ENCODE assay signal across 10 cellular contexts in the genomic region with DNA sequence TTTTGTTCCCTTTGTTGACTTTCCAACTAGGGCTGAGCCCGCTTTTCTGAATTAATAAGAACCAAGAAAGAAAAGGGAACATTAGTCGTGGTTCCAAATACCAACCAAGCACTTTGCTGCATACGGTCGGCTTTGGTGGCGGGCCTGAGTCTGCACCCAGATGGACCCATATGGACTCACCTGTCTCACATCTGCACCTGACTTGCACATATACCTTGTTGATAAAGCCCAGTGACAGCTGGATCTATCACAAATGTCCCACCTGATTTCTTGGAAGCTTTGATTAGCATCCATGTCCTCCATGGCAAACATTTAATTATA. TPM values are rescaled to one million over a fixed set of nuclear protein-coding genes. Genes with fewer than 3 reads are reported as not detected.
DNase-seq lines count a peak whose midpoint lies in the region; ATAC-seq and TF ChIP-seq lines count a peak whose summit lies in the region.
"Had no signal": no experiment of that assay in that cellular context is flagged by ENCODE, and none has a peak within 500 bp of the region (broad histone marks: within the 10 kb centered on the region; RNA-seq: fewer than 3 reads in every experiment).

No MANE protein-coding gene starts in this region.

- H3K9ac ChIP-seq in OCI-LY3 (ENCODE audit: low read length), result no peak overlapping the region

- no peaks in the 10 kb centered on the region for H3K27me3 Mint-ChIP-seq in HFFc6 (ENCODE audit: insufficient read depth)
- H3K27me3 Mint-ChIP-seq in mesothelial cell of epicardium (ENCODE audit: low read depth), result no peaks in the 10 kb centered on the region
- peaks cover 1% of the 10 kb centered on the region for H3K27me3 Mint-ChIP-seq in activated CD4-positive, alpha-beta memory T cell treated with anti-CD3 and anti-CD28 coated beads, Interleukin-2, amount 10 ng/mL, durations not matched to agents 7 days and 5 days
- no peaks in the 10 kb centered on the region for H3K27me3 Mint-ChIP-seq in immature natural killer cell (ENCODE audit: low read depth in 3 of 3)

- H3K4me3 Mint-ChIP-seq in HFFc6 (no peak overlapping the region), mesothelial cell of epicardium (no peak overlapping the region), immature natural killer cell (no peak overlapping the region)
- no peak overlapping the region for H3K4me3 Mint-ChIP-seq in activated CD4-positive, alpha-beta memory T cell treated with anti-CD3 and anti-CD28 coated beads, Interleukin-2, amount 10 ng/mL, durations not matched to agents 7 days and 5 days
- H3K4me3 Mint-ChIP-seq: memory B cell had no signal

- no peaks in the 10 kb centered on the region for H4K20me1 ChIP-seq in OCI-LY3 (ENCODE audit: insufficient read depth, low read length)

- H3K27ac ChIP-seq in OCI-LY3 (ENCODE audit: low read length), result no peak overlapping the region
- H3K27ac ChIP-seq: brain microvascular endothelial cell had no signal

- CTCF ChIA-PET in activated CD4-positive, alpha-beta memory T cell treated with anti-CD3 and anti-CD28 coated beads, Interleukin-2, amount 10 ng/mL, durations not matched to agents 7 days and 5 days (lab: Charles Lee), result interaction anchor here (0.8 to 2.6 kb wide), 10 partner anchors 10 to 567 kb away, joined by 3 to 16 read pairs (median 3); a partner anchor contains a TSS

- no peaks in the 10 kb centered on the region for H3K36me3 ChIP-seq in OCI-LY3 (replicated peaks; ENCODE audit: low read depth, low read length)
- H3K36me3 ChIP-seq: brain microvascular endothelial cell had no signal

- H3K9me3 ChIP-seq in OCI-LY3 (ENCODE audit: insufficient read depth, low read length), result no peaks in the 10 kb centered on the region

- POLR2A ChIA-PET in activated CD4-positive, alpha-beta memory T cell treated with anti-CD3 and anti-CD28 coated beads, Interleukin-2, amount 10 ng/mL, durations not matched to agents 7 days and 5 days (lab: Charles Lee), result no interaction called here

- no peak for DNase-seq in HFFc6
- no peak for DNase-seq in mesothelial cell of epicardium (ENCODE audit: low spot score in 2 of 2, unreplicated experiment in 2 of 2)
- DNase-seq in activated CD4-positive, alpha-beta memory T cell treated with anti-CD3 and anti-CD28 coated beads, Interleukin-2, amount 10 ng/mL, durations not matched to agents 7 days and 5 days, result no peak
- no peak for DNase-seq in immature natural killer cell
- no peak for DNase-seq in NCI-H748 treated with DMSO at 0.1 percent for 48 hours (lab: John Stamatoyannopoulos, UW)

- H3K4me1 Mint-ChIP-seq in HFFc6 (ENCODE audit: low read depth) (peaks cover 74% of the 10 kb centered on the region), mesothelial cell of epicardium (peaks cover 68% of the 10 kb centered on the region), immature natural killer cell (peaks cover 9 to 10% of the 10 kb centered on the region in 2 donors)
- peaks cover 6% of the 10 kb centered on the region for H3K4me1 Mint-ChIP-seq in activated CD4-positive, alpha-beta memory T cell treated with anti-CD3 and anti-CD28 coated beads, Interleukin-2, amount 10 ng/mL, durations not matched to agents 7 days and 5 days
- H3K4me1 Mint-ChIP-seq: memory B cell had no signal

- no peak overlapping the region for H3K4me3 ChIP-seq in OCI-LY3 (ENCODE audit: low read length)

- no peaks in the 10 kb centered on the region for H3K79me2 ChIP-seq in OCI-LY3 (ENCODE audit: low read length)

- TF ChIP-seq CTCF in HFFc6 (IDR thresholded peaks at IDR 0.05) (peak; percentile 40), OCI-LY3 (IDR thresholded peaks at IDR 0.05; ENCODE audit: low read depth, low read length) (no peak; the same call in 1 of the 2 replicates), mesothelial cell of epicardium (IDR thresholded peaks at IDR 0.05; ENCODE audit: unreplicated experiment) (peak; percentile 30)

- no peaks in the 10 kb centered on the region for H3K4me1 ChIP-seq in OCI-LY3 (ENCODE audit: low read length)

- H2AFZ ChIP-seq in OCI-LY3 (ENCODE audit: low read depth, low read length), result peak overlapping the region; percentile 76

- no peaks in the 10 kb centered on the region for H3K9me3 Mint-ChIP-seq in HFFc6
- no peaks in the 10 kb centered on the region for H3K9me3 Mint-ChIP-seq in mesothelial cell of epicardium
- no peaks in the 10 kb centered on the region for H3K9me3 Mint-ChIP-seq in activated CD4-positive, alpha-beta memory T cell treated with anti-CD3 and anti-CD28 coated beads, Interleukin-2, amount 10 ng/mL, durations not matched to agents 7 days and 5 days
- no peaks in the 10 kb centered on the region for H3K9me3 Mint-ChIP-seq in immature natural killer cell
- H3K9me3 Mint-ChIP-seq: memory B cell had no signal

- H3K36me3 Mint-ChIP-seq in HFFc6 (ENCODE audit: low read depth), result no peaks in the 10 kb centered on the region
- H3K36me3 Mint-ChIP-seq in mesothelial cell of epicardium, result no peaks in the 10 kb centered on the region
- no peaks in the 10 kb centered on the region for H3K36me3 Mint-ChIP-seq in activated CD4-positive, alpha-beta memory T cell treated with anti-CD3 and anti-CD28 coated beads, Interleukin-2, amount 10 ng/mL, durations not matched to agents 7 days and 5 days (ENCODE audit: low read depth)
- H3K36me3 Mint-ChIP-seq in immature natural killer cell, result no peaks in the 10 kb centered on the region
- H3K36me3 Mint-ChIP-seq: memory B cell had no signal

- ATAC-seq in GM18508 (IDR thresholded peaks at IDR 0.05; ENCODE audit: insufficient read depth, unreplicated experiment), result peak; percentile 7
- no peak for ATAC-seq in GM21515 (IDR thresholded peaks at IDR 0.05; ENCODE audit: unreplicated experiment)

- H3K27ac Mint-ChIP-seq in HFFc6 (peak overlapping the region; percentile 29; the same call in 1 of the 2 replicates), mesothelial cell of epicardium (peak overlapping the region; percentile 43), immature natural killer cell (no peak overlapping the region)
- no peak overlapping the region for H3K27ac Mint-ChIP-seq in activated CD4-positive, alpha-beta memory T cell treated with anti-CD3 and anti-CD28 coated beads, Interleukin-2, amount 10 ng/mL, durations not matched to agents 7 days and 5 days
- H3K27ac Mint-ChIP-seq: memory B cell had no signal

- no peaks in the 10 kb centered on the region for H3K27me3 ChIP-seq in OCI-LY3 (ENCODE audit: low read depth, low read length)
- H3K27me3 ChIP-seq: brain microvascular endothelial cell had no signal

- peak overlapping the region; percentile 39 for H3K4me2 ChIP-seq in OCI-LY3 (ENCODE audit: low read length)

RNA-seq across cellular contexts. Expression of a gene that starts 39.0 kb away (rescaled TPM):
- total RNA-seq in HFFc6 (2021; fragmentation: NEBNext Ultra II Directional; extraction: Animal tissue kit (Norgen Biotek cat#: 25700)), result 10 to 100 TPM; 11.0 to 36.8 (median 11.7) TPM
- total RNA-seq in mesothelial cell of epicardium, result 200 to 212 TPM (median 209 TPM) in 3 replicates
- total RNA-seq in activated CD4-positive, alpha-beta memory T cell treated with anti-CD3 and anti-CD28 coated beads, Interleukin-2, amount 10 ng/mL, durations not matched to agents 7 days and 5 days, result not detected
- polyA plus RNA-seq in immature natural killer cell, result 1 to 10 TPM; 2.2 to 5.2 (median 4.4) TPM

Comparison
In these comparisons a context has a peak if more than half of its experiments do, and no peak if none do; other contexts are left out.
1. H3K27ac Mint-ChIP-seq: peak in HFFc6 (single experiment) and mesothelial cell of epicardium (single experiment); none in activated CD4-positive, alpha-beta memory T cell treated with anti-CD3 and anti-CD28 coated beads, Interleukin-2, amount 10 ng/mL, durations not matched to agents 7 days and 5 days (single experiment) and immature natural killer cell (0 of 6).
2. RNA of a gene that starts 39.0 kb away (total RNA-seq): 200 to 212 TPM in mesothelial cell of epicardium and 11.0 to 36.8 TPM in HFFc6; not detected in activated CD4-positive, alpha-beta memory T cell treated with anti-CD3 and anti-CD28 coated beads, Interleukin-2, amount 10 ng/mL, durations not matched to agents 7 days and 5 days; every median in the first group is over 10 times any median in the second.